ENCODE assay signal across 1 cellular context in genomic region chr6:3139090-3139903, GRCh38.
TF ChIP-seq lines count a peak whose summit lies in the region.

No MANE protein-coding gene starts in this region.

TF ChIP-seq in HepG2, 621 proteins besides CTCF, POLR2A, EP300 and RAD21 (continued from another document and continues in another):
- TF ChIP-seq, protein P1, sequence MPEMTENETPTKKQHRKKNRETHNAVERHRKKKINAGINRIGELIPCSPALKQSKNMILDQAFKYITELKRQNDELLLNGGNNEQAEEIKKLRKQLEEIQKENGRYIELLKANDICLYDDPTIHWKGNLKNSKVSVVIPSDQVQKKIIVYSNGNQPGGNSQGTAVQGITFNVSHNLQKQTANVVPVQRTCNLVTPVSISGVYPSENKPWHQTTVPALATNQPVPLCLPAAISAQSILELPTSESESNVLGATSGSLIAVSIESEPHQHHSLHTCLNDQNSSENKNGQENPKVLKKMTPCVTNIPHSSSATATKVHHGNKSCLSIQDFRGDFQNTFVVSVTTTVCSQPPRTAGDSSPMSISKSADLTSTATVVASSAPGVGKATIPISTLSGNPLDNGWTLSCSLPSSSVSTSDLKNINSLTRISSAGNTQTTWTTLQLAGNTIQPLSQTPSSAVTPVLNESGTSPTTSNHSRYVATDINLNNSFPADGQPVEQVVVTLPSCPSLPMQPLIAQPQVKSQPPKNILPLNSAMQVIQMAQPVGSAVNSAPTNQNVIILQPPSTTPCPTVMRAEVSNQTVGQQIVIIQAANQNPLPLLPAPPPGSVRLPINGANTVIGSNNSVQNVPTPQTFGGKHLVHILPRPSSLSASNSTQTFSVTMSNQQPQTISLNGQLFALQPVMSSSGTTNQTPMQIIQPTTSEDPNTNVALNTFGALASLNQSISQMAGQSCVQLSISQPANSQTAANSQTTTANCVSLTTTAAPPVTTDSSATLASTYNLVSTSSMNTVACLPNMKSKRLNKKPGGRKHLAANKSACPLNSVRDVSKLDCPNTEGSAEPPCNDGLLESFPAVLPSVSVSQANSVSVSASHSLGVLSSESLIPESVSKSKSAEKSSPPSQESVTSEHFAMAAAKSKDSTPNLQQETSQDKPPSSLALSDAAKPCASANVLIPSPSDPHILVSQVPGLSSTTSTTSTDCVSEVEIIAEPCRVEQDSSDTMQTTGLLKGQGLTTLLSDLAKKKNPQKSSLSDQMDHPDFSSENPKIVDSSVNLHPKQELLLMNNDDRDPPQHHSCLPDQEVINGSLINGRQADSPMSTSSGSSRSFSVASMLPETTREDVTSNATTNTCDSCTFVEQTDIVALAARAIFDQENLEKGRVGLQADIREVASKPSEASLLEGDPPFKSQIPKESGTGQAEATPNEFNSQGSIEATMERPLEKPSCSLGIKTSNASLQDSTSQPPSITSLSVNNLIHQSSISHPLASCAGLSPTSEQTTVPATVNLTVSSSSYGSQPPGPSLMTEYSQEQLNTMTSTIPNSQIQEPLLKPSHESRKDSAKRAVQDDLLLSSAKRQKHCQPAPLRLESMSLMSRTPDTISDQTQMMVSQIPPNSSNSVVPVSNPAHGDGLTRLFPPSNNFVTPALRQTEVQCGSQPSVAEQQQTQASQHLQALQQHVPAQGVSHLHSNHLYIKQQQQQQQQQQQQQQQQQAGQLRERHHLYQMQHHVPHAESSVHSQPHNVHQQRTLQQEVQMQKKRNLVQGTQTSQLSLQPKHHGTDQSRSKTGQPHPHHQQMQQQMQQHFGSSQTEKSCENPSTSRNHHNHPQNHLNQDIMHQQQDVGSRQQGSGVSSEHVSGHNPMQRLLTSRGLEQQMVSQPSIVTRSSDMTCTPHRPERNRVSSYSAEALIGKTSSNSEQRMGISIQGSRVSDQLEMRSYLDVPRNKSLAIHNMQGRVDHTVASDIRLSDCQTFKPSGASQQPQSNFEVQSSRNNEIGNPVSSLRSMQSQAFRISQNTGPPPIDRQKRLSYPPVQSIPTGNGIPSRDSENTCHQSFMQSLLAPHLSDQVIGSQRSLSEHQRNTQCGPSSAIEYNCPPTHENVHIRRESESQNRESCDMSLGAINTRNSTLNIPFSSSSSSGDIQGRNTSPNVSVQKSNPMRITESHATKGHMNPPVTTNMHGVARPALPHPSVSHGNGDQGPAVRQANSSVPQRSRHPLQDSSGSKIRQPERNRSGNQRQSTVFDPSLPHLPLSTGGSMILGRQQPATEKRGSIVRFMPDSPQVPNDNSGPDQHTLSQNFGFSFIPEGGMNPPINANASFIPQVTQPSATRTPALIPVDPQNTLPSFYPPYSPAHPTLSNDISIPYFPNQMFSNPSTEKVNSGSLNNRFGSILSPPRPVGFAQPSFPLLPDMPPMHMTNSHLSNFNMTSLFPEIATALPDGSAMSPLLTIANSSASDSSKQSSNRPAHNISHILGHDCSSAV (CRISPR knock-in tag; IDR thresholded peaks at IDR 0.05; ENCODE audit: borderline replicate concordance) = no peak
- TF ChIP-seq ZBTB8A (CRISPR knock-in tag; IDR thresholded peaks at IDR 0.05; ENCODE audit: borderline replicate concordance, low read depth) (no peak), PITX1 (CRISPR knock-in tag; IDR thresholded peaks at IDR 0.05) (peak; percentile 91), ZFP36 (IDR thresholded peaks at IDR 0.05; ENCODE audit: borderline replicate concordance, low read depth, low read length, partially characterized antibody) (no peak), CEBPG (CRISPR knock-in tag; IDR thresholded peaks at IDR 0.05) (peak; percentile 77), MIER2 (CRISPR knock-in tag; IDR thresholded peaks at IDR 0.05) (peak; percentile 75; the same call in 1 of the 2 replicates), ZKSCAN5 (CRISPR knock-in tag; IDR thresholded peaks at IDR 0.05) (0 out of 2 replicates have a peak, but pooled peaks have one; percentile 26), THAP8 (CRISPR knock-in tag; IDR thresholded peaks at IDR 0.05; ENCODE audit: borderline replicate concordance) (no peak), FOXO1 (CRISPR knock-in tag; IDR thresholded peaks at IDR 0.05) (peak; percentile 86), THRA (CRISPR knock-in tag; IDR thresholded peaks at IDR 0.05; ENCODE audit: borderline replicate concordance) (peak; percentile 100), ASH2L (IDR thresholded peaks at IDR 0.05; ENCODE audit: insufficient read length, low read depth, low read length) (peak; percentile 82), PREB (CRISPR knock-in tag; IDR thresholded peaks at IDR 0.05) (no peak), EHMT2 (IDR thresholded peaks at IDR 0.05; ENCODE audit: borderline replicate concordance, low read depth, low read length) (no peak), KDM3A (CRISPR knock-in tag; IDR thresholded peaks at IDR 0.05; ENCODE audit: low read depth) (peak; percentile 80; the same call in 1 of the 2 replicates), ZNF609 (CRISPR knock-in tag; IDR thresholded peaks at IDR 0.05; ENCODE audit: borderline replicate concordance) (peak; percentile 88; the same call in 1 of the 2 replicates), ZMYM3 (CRISPR knock-in tag; IDR thresholded peaks at IDR 0.05) (peak; percentile 79), ZSCAN29 (CRISPR knock-in tag; conservative IDR thresholded peaks at IDR 0.05) (no peak), ZNF331 (CRISPR knock-in tag; IDR thresholded peaks at IDR 0.05) (peak; percentile 94), ZZZ3 (CRISPR knock-in tag; IDR thresholded peaks at IDR 0.05; ENCODE audit: borderline replicate concordance) (no peak), UBTF (CRISPR knock-in tag; IDR thresholded peaks at IDR 0.05) (no peak), SRSF1 (optimal IDR thresholded peaks at IDR 0.05; ENCODE audit: low read depth, low read length) (no peak), ADNP (CRISPR knock-in tag; IDR thresholded peaks at IDR 0.05) (no peak), ZNF816 (CRISPR knock-in tag; IDR thresholded peaks at IDR 0.05; ENCODE audit: borderline replicate concordance) (peak; percentile 56; the same call in 1 of the 2 replicates)
- TF ChIP-seq, protein P2, sequence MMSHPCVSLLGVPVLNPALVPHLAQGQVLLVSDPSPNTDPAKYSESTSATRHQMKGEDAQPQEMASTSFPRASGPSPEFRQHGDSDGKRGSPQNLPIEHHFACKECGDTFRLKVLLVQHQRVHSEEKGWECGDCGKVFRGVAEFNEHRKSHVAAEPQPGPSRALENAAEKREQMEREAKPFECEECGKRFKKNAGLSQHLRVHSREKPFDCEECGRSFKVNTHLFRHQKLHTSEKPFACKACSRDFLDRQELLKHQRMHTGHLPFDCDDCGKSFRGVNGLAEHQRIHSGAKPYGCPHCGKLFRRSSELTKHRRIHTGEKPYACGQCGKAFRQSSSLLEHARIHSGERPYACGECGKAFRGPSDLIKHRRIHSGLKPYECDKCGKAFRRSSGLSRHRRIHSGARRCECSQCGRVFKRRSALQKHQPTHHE (CRISPR knock-in tag; IDR thresholded peaks at IDR 0.05; ENCODE audit: borderline replicate concordance) = no peak
- TF ChIP-seq, protein P3, sequence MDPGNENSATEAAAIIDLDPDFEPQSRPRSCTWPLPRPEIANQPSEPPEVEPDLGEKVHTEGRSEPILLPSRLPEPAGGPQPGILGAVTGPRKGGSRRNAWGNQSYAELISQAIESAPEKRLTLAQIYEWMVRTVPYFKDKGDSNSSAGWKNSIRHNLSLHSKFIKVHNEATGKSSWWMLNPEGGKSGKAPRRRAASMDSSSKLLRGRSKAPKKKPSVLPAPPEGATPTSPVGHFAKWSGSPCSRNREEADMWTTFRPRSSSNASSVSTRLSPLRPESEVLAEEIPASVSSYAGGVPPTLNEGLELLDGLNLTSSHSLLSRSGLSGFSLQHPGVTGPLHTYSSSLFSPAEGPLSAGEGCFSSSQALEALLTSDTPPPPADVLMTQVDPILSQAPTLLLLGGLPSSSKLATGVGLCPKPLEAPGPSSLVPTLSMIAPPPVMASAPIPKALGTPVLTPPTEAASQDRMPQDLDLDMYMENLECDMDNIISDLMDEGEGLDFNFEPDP (CRISPR knock-in tag; conservative IDR thresholded peaks at IDR 0.05) = no peak
- TF ChIP-seq, protein P4, sequence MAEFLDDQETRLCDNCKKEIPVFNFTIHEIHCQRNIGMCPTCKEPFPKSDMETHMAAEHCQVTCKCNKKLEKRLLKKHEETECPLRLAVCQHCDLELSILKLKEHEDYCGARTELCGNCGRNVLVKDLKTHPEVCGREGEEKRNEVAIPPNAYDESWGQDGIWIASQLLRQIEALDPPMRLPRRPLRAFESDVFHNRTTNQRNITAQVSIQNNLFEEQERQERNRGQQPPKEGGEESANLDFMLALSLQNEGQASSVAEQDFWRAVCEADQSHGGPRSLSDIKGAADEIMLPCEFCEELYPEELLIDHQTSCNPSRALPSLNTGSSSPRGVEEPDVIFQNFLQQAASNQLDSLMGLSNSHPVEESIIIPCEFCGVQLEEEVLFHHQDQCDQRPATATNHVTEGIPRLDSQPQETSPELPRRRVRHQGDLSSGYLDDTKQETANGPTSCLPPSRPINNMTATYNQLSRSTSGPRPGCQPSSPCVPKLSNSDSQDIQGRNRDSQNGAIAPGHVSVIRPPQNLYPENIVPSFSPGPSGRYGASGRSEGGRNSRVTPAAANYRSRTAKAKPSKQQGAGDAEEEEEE (CRISPR knock-in tag; IDR thresholded peaks at IDR 0.05; ENCODE audit: borderline replicate concordance) = no peak
- TF ChIP-seq, protein P5, sequence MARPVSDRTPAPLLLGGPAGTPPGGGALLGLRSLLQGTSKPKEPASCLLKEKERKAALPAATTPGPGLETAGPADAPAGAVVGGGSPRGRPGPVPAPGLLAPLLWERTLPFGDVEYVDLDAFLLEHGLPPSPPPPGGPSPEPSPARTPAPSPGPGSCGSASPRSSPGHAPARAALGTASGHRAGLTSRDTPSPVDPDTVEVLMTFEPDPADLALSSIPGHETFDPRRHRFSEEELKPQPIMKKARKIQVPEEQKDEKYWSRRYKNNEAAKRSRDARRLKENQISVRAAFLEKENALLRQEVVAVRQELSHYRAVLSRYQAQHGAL (CRISPR knock-in tag; IDR thresholded peaks at IDR 0.05; ENCODE audit: not compliant biosample characterization) = no peak
- TF ChIP-seq, protein P6, sequence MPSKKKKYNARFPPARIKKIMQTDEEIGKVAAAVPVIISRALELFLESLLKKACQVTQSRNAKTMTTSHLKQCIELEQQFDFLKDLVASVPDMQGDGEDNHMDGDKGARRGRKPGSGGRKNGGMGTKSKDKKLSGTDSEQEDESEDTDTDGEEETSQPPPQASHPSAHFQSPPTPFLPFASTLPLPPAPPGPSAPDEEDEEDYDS (CRISPR knock-in tag; IDR thresholded peaks at IDR 0.05) = peak; percentile 71
